In genomic region chr5:146205499-146206202, GRCh38 we compare ENCODE assay signal across 9 cellular contexts. TPM values are rescaled to one million over a fixed set of nuclear protein-coding genes. Genes with fewer than 3 reads are reported as not detected.
DNase-seq lines count a peak whose midpoint lies in the region; ATAC-seq, FAIRE-seq and TF ChIP-seq lines count a peak whose summit lies in the region.
"Had no signal": no experiment of that assay in that cellular context is flagged by ENCODE, and none has a peak within 500 bp of the region (broad histone marks: within the 10 kb centered on the region; RNA-seq: fewer than 3 reads in every experiment).

No MANE protein-coding gene starts in this region.

- no peak overlapping the region for H2AFZ ChIP-seq in endothelial cell of umbilical vein (ENCODE audit: low read depth, low read length)

- FAIRE-seq in endothelial cell of umbilical vein (lab: Jason Lieb, UNC): no peak

- H3K4me2 ChIP-seq in endothelial cell of umbilical vein (ENCODE audit: insufficient read depth, low read length): peak overlapping the region; percentile 29

- peak overlapping the region; percentile 90 for H3K4me3 ChIP-seq in left ventricle myocardium inferior
- peak overlapping the region in 3 of 12 donors; percentile 83 to 91 (median 87) for H3K4me3 ChIP-seq in heart left ventricle
- H3K4me3 ChIP-seq in NT2/D1 (ENCODE audit: insufficient read length, low read depth): peak overlapping the region; percentile 2
- H3K4me3 ChIP-seq in endothelial cell of umbilical vein (replicated peaks in 1 of 3; ENCODE audit: insufficient read depth in 1 of 3, low read depth in 1 of 3, low read length in 3 of 3): no peak overlapping the region

- ATAC-seq in heart left ventricle: no peak
- ATAC-seq: left colon had no signal

- no peaks in the 10 kb centered on the region for H3K9me1 ChIP-seq in endothelial cell of umbilical vein (replicated peaks; ENCODE audit: control insufficient read depth, extremely low read depth, insufficient read depth, low read length)

- CTCF ChIA-PET in endothelial cell of umbilical vein (lab: Charles Lee): interaction anchor here (0.7 kb wide), 1 partner anchor 41 kb away, joined by 3 read pairs; no protein-coding TSS in a partner anchor

- H3K27me3 ChIP-seq in left ventricle myocardium inferior (ENCODE audit: low read depth) (no peaks in the 10 kb centered on the region), heart left ventricle (no peaks in the 10 kb centered on the region), NT2/D1 (ENCODE audit: insufficient read depth, insufficient read length) (no peaks in the 10 kb centered on the region), endothelial cell of umbilical vein (ENCODE audit: control insufficient read depth in 2 of 2, insufficient read depth in 2 of 2, low read length in 2 of 2) (no peaks in the 10 kb centered on the region)

- no peak overlapping the region for H3K4me3 Mint-ChIP-seq in stimulated activated naive CD8-positive, alpha-beta T cell treated with anti-CD3 and anti-CD28 coated beads, Interleukin-15, Interleukin-2, amounts not matched to agents 100 ng/mL and 50 ng/mL, for 24 hours

- TF ChIP-seq POLR2A in heart left ventricle (IDR thresholded peaks at IDR 0.05): no peak
- no peak for TF ChIP-seq POLR2A in endothelial cell of umbilical vein (IDR thresholded peaks at IDR 0.05; ENCODE audit: low read depth, low read length)

- H3K9ac ChIP-seq in NT2/D1 (ENCODE audit: insufficient read length, low read depth) (peak overlapping the region; percentile 21), endothelial cell of umbilical vein (replicated peaks; ENCODE audit: extremely low read depth, insufficient read depth, low read length) (no peak overlapping the region)

- H3K4me1 Mint-ChIP-seq in stimulated activated naive CD8-positive, alpha-beta T cell treated with anti-CD3 and anti-CD28 coated beads, Interleukin-15, Interleukin-2, amounts not matched to agents 100 ng/mL and 50 ng/mL, for 24 hours (ENCODE audit: low read depth): peaks cover 27% of the 10 kb centered on the region

- 85 to 89% (median 87%) methylated on average over 11 of the region's 11 CpGs for WGBS in heart left ventricle, 4 donors

- POLR2A ChIA-PET in endothelial cell of umbilical vein (lab: Charles Lee): no interaction called here

- no peaks in the 10 kb centered on the region for H3K27me3 Mint-ChIP-seq in stimulated activated naive CD8-positive, alpha-beta T cell treated with anti-CD3 and anti-CD28 coated beads, Interleukin-15, Interleukin-2, amounts not matched to agents 100 ng/mL and 50 ng/mL, for 24 hours

- no peak for TF ChIP-seq CTCF in left ventricle myocardium inferior (IDR thresholded peaks at IDR 0.05; ENCODE audit: borderline replicate concordance)
- no peak for TF ChIP-seq CTCF in heart left ventricle (IDR thresholded peaks at IDR 0.05)
- TF ChIP-seq CTCF in endothelial cell of umbilical vein (IDR thresholded peaks at IDR 0.05; ENCODE audit: extremely low read depth in 1 of 2, insufficient read depth in 1 of 2, low read depth in 1 of 2, low read length in 2 of 2): no peak

- peak overlapping the region; percentile 38 for H3K27ac Mint-ChIP-seq in stimulated activated naive CD8-positive, alpha-beta T cell treated with anti-CD3 and anti-CD28 coated beads, Interleukin-15, Interleukin-2, amounts not matched to agents 100 ng/mL and 50 ng/mL, for 24 hours

- H3K27ac ChIP-seq in left ventricle myocardium inferior (replicated peaks) (no peak overlapping the region), heart left ventricle (no peak overlapping the region), endothelial cell of umbilical vein (ENCODE audit: insufficient read depth, low read depth, low read length) (no peak overlapping the region)

- H4K20me1 ChIP-seq in endothelial cell of umbilical vein (replicated peaks; ENCODE audit: control insufficient read depth, extremely low read depth, insufficient read depth, low read length): peaks cover 7% of the 10 kb centered on the region

- peaks cover 67% of the 10 kb centered on the region for H3K79me2 ChIP-seq in endothelial cell of umbilical vein (ENCODE audit: control insufficient read depth, insufficient read depth, low read length)

- H3K9me3 ChIP-seq in left ventricle myocardium inferior (replicated peaks): no peaks in the 10 kb centered on the region
- H3K9me3 ChIP-seq in heart left ventricle: no peaks in the 10 kb centered on the region
- no peaks in the 10 kb centered on the region for H3K9me3 ChIP-seq in NT2/D1 (ENCODE audit: insufficient read depth, low read length)
- no peaks in the 10 kb centered on the region for H3K9me3 ChIP-seq in endothelial cell of umbilical vein (replicated peaks; ENCODE audit: control insufficient read depth, insufficient read depth, low read length)

- no peak for DNase-seq in left ventricle myocardium inferior
- no peak for DNase-seq in heart left ventricle
- no peak for DNase-seq in NT2/D1 (ENCODE audit: low read depth, low spot score)
- DNase-seq in endothelial cell of umbilical vein (ENCODE audit: low read depth, low spot score): no peak
- DNase-seq in hypothalamus (lab: John Stamatoyannopoulos, UW): no peak
- no peak for DNase-seq in T-helper 9 cell
- DNase-seq in activated CD4-positive, CD25-positive, alpha-beta regulatory T cell (lab: John Stamatoyannopoulos, UW): no peak
- DNase-seq: left colon had no signal

- H3K36me3 Mint-ChIP-seq in stimulated activated naive CD8-positive, alpha-beta T cell treated with anti-CD3 and anti-CD28 coated beads, Interleukin-15, Interleukin-2, amounts not matched to agents 100 ng/mL and 50 ng/mL, for 24 hours (ENCODE audit: low read depth): no peaks in the 10 kb centered on the region

- no peaks in the 10 kb centered on the region for H3K9me3 Mint-ChIP-seq in stimulated activated naive CD8-positive, alpha-beta T cell treated with anti-CD3 and anti-CD28 coated beads, Interleukin-15, Interleukin-2, amounts not matched to agents 100 ng/mL and 50 ng/mL, for 24 hours

- H3K36me3 ChIP-seq in left ventricle myocardium inferior: no peaks in the 10 kb centered on the region
- H3K36me3 ChIP-seq in heart left ventricle: no peaks in the 10 kb centered on the region
- H3K36me3 ChIP-seq in NT2/D1 (ENCODE audit: insufficient read depth, insufficient read length, low read length): no peaks in the 10 kb centered on the region
- no peaks in the 10 kb centered on the region for H3K36me3 ChIP-seq in endothelial cell of umbilical vein (ENCODE audit: control insufficient read depth in 2 of 2, extremely low read depth in 1 of 2, insufficient read depth in 2 of 2, low read length in 2 of 2)

- BruUV-seq in endothelial cell of umbilical vein (replicated peaks; lab: Mats Ljungman, UMichigan): no TSS peak

- dilution Hi-C loops in endothelial cell of umbilical vein (cut with MboI; ENCODE audit: extremely low pct_ligation_motif_present, low sequenced_read_pairs): no loop called here

- intact Hi-C loops in left ventricle myocardium inferior (cut with micrococcal nuclease): no loop called here
- intact Hi-C loops in heart left ventricle (cut with DNase I): no loop called here
- intact Hi-C loops in endothelial cell of umbilical vein (cut with micrococcal nuclease): no loop called here

- H3K4me1 ChIP-seq in left ventricle myocardium inferior (peaks cover 68% of the 10 kb centered on the region), heart left ventricle (peaks cover 0 to 60% (median 29%) of the 10 kb centered on the region in 12 donors), NT2/D1 (ENCODE audit: insufficient read depth, insufficient read length) (no peaks in the 10 kb centered on the region), endothelial cell of umbilical vein (ENCODE audit: control insufficient read depth, extremely low read depth, insufficient read depth, low read length) (peaks cover 12% of the 10 kb centered on the region)

TF ChIP-seq in endothelial cell of umbilical vein, 7 proteins besides CTCF, POLR2A, EP300 and RAD21:
- TF ChIP-seq MAX (IDR thresholded peaks at IDR 0.05; ENCODE audit: insufficient read depth, insufficient read length): no peak
- TF ChIP-seq JUN (IDR thresholded peaks at IDR 0.05; ENCODE audit: borderline replicate concordance, insufficient read depth, insufficient read length, low read depth): no peak
- no peak for TF ChIP-seq FOS (IDR thresholded peaks at IDR 0.05; ENCODE audit: borderline replicate concordance, insufficient read depth, low read length)
- TF ChIP-seq GATA2 (IDR thresholded peaks at IDR 0.05; ENCODE audit: insufficient read depth, insufficient read length, low read depth, low read length): no peak
- no peak for TF ChIP-seq POLR2AphosphoS5 (IDR thresholded peaks at IDR 0.05; ENCODE audit: insufficient read depth, low read depth, low read length)
- no peak for TF ChIP-seq EZH2 (IDR thresholded peaks at IDR 0.05; ENCODE audit: borderline replicate concordance, low read depth, low read length, severe bottlenecking)
- TF ChIP-seq MYC (IDR thresholded peaks at IDR 0.05; ENCODE audit: low read depth, low read length): no peak
TF ChIP-seq in endothelial cell of umbilical vein: peak in this region for 0.

RNA-seq across cellular contexts. Expression of gene RBM27, which starts 2.2 kb away (rescaled TPM):
- total RNA-seq in left ventricle myocardium inferior (15.9 TPM), heart left ventricle (10 to 100 TPM in 8 of 9 donors, 1 to 10 TPM in 1; 9.0 to 23.6 (median 12.3) TPM), endothelial cell of umbilical vein (14.9 and 17.7 TPM in 2 replicates)
- polyA plus RNA-seq in heart left ventricle (1 to 10 TPM; 5.9 to 8.4 TPM), endothelial cell of umbilical vein (6.3 and 7.4 TPM in 2 replicates)
- 6.0 and 6.6 TPM in 2 replicates for polyA plus RNA-seq in endothelial cell of umbilical vein (2011; cell fraction: cytosol; rRNA removed)
- 15.5 and 16.3 TPM in 2 replicates for polyA plus RNA-seq in endothelial cell of umbilical vein (2011; cell fraction: nucleus; rRNA removed)
- polyA plus RNA-seq in endothelial cell of umbilical vein (2012): 7.0 and 8.8 TPM in 2 replicates
- 42.4 and 96.0 TPM in 2 replicates for polyA minus RNA-seq in endothelial cell of umbilical vein
- 52.9 TPM for polyA minus RNA-seq in endothelial cell of umbilical vein (2011; cell fraction: cytosol; rRNA and poly(A)+ RNA removed)
- polyA minus RNA-seq in endothelial cell of umbilical vein (2011; cell fraction: nucleus; rRNA and poly(A)+ RNA removed): 47.4 and 51.6 TPM in 2 replicates

RNA-seq across cellular contexts. Expression of gene LARS1, which starts 23.2 kb away (rescaled TPM):
- total RNA-seq in left ventricle myocardium inferior (92.8 TPM), heart left ventricle (10 to 100 TPM; 45.9 to 95.0 (median 84.0) TPM), endothelial cell of umbilical vein (139 and 154 TPM in 2 replicates)
- polyA plus RNA-seq in heart left ventricle (10 to 100 TPM; 19.4 to 61.5 TPM), endothelial cell of umbilical vein (11.5 and 16.9 TPM in 2 replicates)
- 18.6 and 19.2 TPM in 2 replicates for polyA plus RNA-seq in endothelial cell of umbilical vein (2011; cell fraction: cytosol; rRNA removed)
- polyA plus RNA-seq in endothelial cell of umbilical vein (2011; cell fraction: nucleus; rRNA removed): 73.0 and 84.7 TPM in 2 replicates
- 81.3 and 120 TPM in 2 replicates for polyA plus RNA-seq in endothelial cell of umbilical vein (2012)
- 76.0 and 87.2 TPM in 2 replicates for polyA minus RNA-seq in endothelial cell of umbilical vein
- polyA minus RNA-seq in endothelial cell of umbilical vein (2011; cell fraction: cytosol; rRNA and poly(A)+ RNA removed): 21.7 TPM
- polyA minus RNA-seq in endothelial cell of umbilical vein (2011; cell fraction: nucleus; rRNA and poly(A)+ RNA removed): 45.9 and 66.9 TPM in 2 replicates

Comparison
In these comparisons a context has a peak if more than half of its experiments do, and no peak if none do; other contexts are left out.
1. H3K4me3 ChIP-seq: peak in left ventricle myocardium inferior (single experiment) and NT2/D1 (single experiment); none in endothelial cell of umbilical vein (0 of 3).